10 cellular contexts compared by ENCODE assay signal in the genomic region with DNA sequence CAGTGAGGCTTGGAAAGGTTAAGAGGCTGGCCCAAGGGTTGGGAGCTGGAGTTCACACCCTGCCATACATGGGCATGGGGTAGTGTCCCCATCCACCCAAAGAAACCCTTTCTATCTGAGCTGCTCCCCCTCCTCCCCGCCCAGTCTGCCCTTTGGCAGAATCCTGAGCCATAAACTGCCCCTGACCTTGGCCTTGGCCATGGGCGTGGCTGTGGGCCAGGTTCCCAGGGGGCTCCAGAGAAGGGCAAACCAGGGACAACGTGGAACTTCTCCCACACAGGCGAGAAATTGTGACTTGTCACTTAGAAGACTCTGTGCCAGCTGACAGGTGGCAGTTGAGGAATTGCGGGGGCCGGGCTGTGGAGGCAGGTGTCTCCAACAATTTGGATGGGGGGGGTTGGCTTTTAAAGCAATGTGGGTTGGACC. TPM values are rescaled to one million over a fixed set of nuclear protein-coding genes. Genes with fewer than 3 reads are reported as not detected.
DNase-seq lines count a peak whose midpoint lies in the region; ATAC-seq, FAIRE-seq and TF ChIP-seq lines count a peak whose summit lies in the region.
"Had no signal": no experiment of that assay in that cellular context is flagged by ENCODE, and none has a peak within 500 bp of the region (broad histone marks: within the 10 kb centered on the region; RNA-seq: fewer than 3 reads in every experiment).

No MANE protein-coding gene starts in this region.

- peak overlapping the region; percentile 52 to 80 for H3K9ac ChIP-seq in K562 (ENCODE audit: insufficient read depth in 1 of 2, low read depth in 2 of 2, low read length in 2 of 2)

- peaks cover 96% of the 10 kb centered on the region for H3K79me2 ChIP-seq in K562 (ENCODE audit: control insufficient read depth, insufficient read depth, low read length)

- DNase-seq in stimulated activated naive CD8-positive, alpha-beta T cell treated with anti-CD3 and anti-CD28 coated beads, Interleukin-15, Interleukin-2, amounts not matched to agents 100 U/mL and 50 U/mL, for 24 hours = no peak
- DNase-seq in K562 (ENCODE audit: extremely low read depth in 1 of 4, low spot score in 3 of 4) (peak; percentile 32 to 70 (median 65)), DMS53 (lab: John Stamatoyannopoulos, UW) (no peak), NCI-H2081 treated with DMSO at 0.1 percent for 48 hours (lab: John Stamatoyannopoulos, UW) (no peak), SJCRH30 (no peak)
- no peak for DNase-seq in naive thymus-derived CD4-positive, alpha-beta T cell
- DNase-seq: body of pancreas, NCI-H2171 had no signal

- H3K4me3 ChIP-seq in K562 = no peak overlapping the region
- peak overlapping the region; percentile 74 for H3K4me3 ChIP-seq in naive thymus-derived CD4-positive, alpha-beta T cell (ENCODE audit: low read length)
- no peak overlapping the region for H3K4me3 ChIP-seq in SJCRH30
- H3K4me3 ChIP-seq: body of pancreas had no signal

- peaks cover 40% of the 10 kb centered on the region for H3K36me3 Mint-ChIP-seq in stimulated activated naive CD8-positive, alpha-beta T cell treated with anti-CD3 and anti-CD28 coated beads, Interleukin-15, Interleukin-2, amounts not matched to agents 100 ng/mL and 50 ng/mL, for 24 hours (ENCODE audit: low read depth)
- H3K36me3 Mint-ChIP-seq in naive thymus-derived CD4-positive, alpha-beta T cell = peaks cover 0 to 69% (median 32%) of the 10 kb centered on the region in 5 donors

- CTCF ChIA-PET in K562 (lab: Yijun Ruan, JAX; ENCODE audit: low intra/inter-chr PET ratio) = no interaction called here
- CTCF ChIA-PET in naive thymus-derived CD4-positive, alpha-beta T cell (lab: Charles Lee) = interaction anchor here (1.0 to 1.1 kb wide), 2 partner anchors 15 to 19 kb away, joined by 4 to 9 read pairs; no protein-coding TSS in a partner anchor

- H3K27me3 Mint-ChIP-seq in stimulated activated naive CD8-positive, alpha-beta T cell treated with anti-CD3 and anti-CD28 coated beads, Interleukin-15, Interleukin-2, amounts not matched to agents 100 ng/mL and 50 ng/mL, for 24 hours = no peaks in the 10 kb centered on the region
- no peaks in the 10 kb centered on the region for H3K27me3 Mint-ChIP-seq in naive thymus-derived CD4-positive, alpha-beta T cell

- peak overlapping the region; percentile 97 for H3K27ac Mint-ChIP-seq in stimulated activated naive CD8-positive, alpha-beta T cell treated with anti-CD3 and anti-CD28 coated beads, Interleukin-15, Interleukin-2, amounts not matched to agents 100 ng/mL and 50 ng/mL, for 24 hours
- peak overlapping the region; percentile 95 to 100 (median 99) for H3K27ac Mint-ChIP-seq in naive thymus-derived CD4-positive, alpha-beta T cell

- peaks cover 61% of the 10 kb centered on the region for H3K4me1 Mint-ChIP-seq in stimulated activated naive CD8-positive, alpha-beta T cell treated with anti-CD3 and anti-CD28 coated beads, Interleukin-15, Interleukin-2, amounts not matched to agents 100 ng/mL and 50 ng/mL, for 24 hours (ENCODE audit: low read depth)
- H3K4me1 Mint-ChIP-seq in naive thymus-derived CD4-positive, alpha-beta T cell = peaks cover 19 to 51% (median 40%) of the 10 kb centered on the region in 7 donors

- no peaks in the 10 kb centered on the region for H3K9me3 Mint-ChIP-seq in stimulated activated naive CD8-positive, alpha-beta T cell treated with anti-CD3 and anti-CD28 coated beads, Interleukin-15, Interleukin-2, amounts not matched to agents 100 ng/mL and 50 ng/mL, for 24 hours
- H3K9me3 Mint-ChIP-seq in naive thymus-derived CD4-positive, alpha-beta T cell = peaks cover 0 to 6% (median 0%) of the 10 kb centered on the region in 11 donors

- peaks cover 47 to 91% of the 10 kb centered on the region in 2 experiments for H3K4me1 ChIP-seq in K562 (replicated peaks in 1 of 2; ENCODE audit: control insufficient read depth in 2 of 2, insufficient read depth in 2 of 2, low read length in 2 of 2)
- peaks cover 39 to 52% of the 10 kb centered on the region in 2 donors for H3K4me1 ChIP-seq in naive thymus-derived CD4-positive, alpha-beta T cell (ENCODE audit: control insufficient read depth in 2 of 2, insufficient read depth in 2 of 2, low read length in 2 of 2)
- H3K4me1 ChIP-seq in SJCRH30 = no peaks in the 10 kb centered on the region

- peak overlapping the region; percentile 92 for H3K4me3 Mint-ChIP-seq in stimulated activated naive CD8-positive, alpha-beta T cell treated with anti-CD3 and anti-CD28 coated beads, Interleukin-15, Interleukin-2, amounts not matched to agents 100 ng/mL and 50 ng/mL, for 24 hours
- H3K4me3 Mint-ChIP-seq in naive thymus-derived CD4-positive, alpha-beta T cell = peak overlapping the region; percentile 83 to 100 (median 92)

- WGBS in K562 (ENCODE audit: insufficient coverage, low coverage, missing lambda C conversion rate) = 73% methylated on average over 6 of the region's 6 CpGs

- H3K9me1 ChIP-seq in K562 (ENCODE audit: control insufficient read depth, insufficient read depth, low read length) = peaks cover 4% of the 10 kb centered on the region

- H3K27me3 ChIP-seq in K562 (ENCODE audit: control insufficient read depth in 2 of 2, insufficient read depth in 2 of 2, low read length in 2 of 2) (no peaks in the 10 kb centered on the region), SJCRH30 (no peaks in the 10 kb centered on the region)
- H3K27me3 ChIP-seq in naive thymus-derived CD4-positive, alpha-beta T cell (ENCODE audit: control insufficient read depth in 2 of 2, insufficient read depth in 2 of 2, low read length in 2 of 2) = no peaks in the 10 kb centered on the region
- H3K27me3 ChIP-seq: body of pancreas had no signal

- in situ Hi-C loops in K562 (cut with MboI) = no loop called here

- H3K27ac ChIP-seq in K562 (ENCODE audit: extremely low read depth, low read depth, low read length) (peak overlapping the region; percentile 75), SJCRH30 (no peak overlapping the region)
- H3K27ac ChIP-seq in naive thymus-derived CD4-positive, alpha-beta T cell (ENCODE audit: low read depth, low read length) = peak overlapping the region; percentile 96

- no peak for TF ChIP-seq CTCF in K562 (IDR thresholded peaks at IDR 0.05 in 2 of 3, conservative IDR thresholded peaks at IDR 0.05 in 1 of 3; ENCODE audit: insufficient read depth in 2 of 3, low read depth in 1 of 3, low read length in 3 of 3)

- no peak for ATAC-seq in stimulated activated naive CD8-positive, alpha-beta T cell treated with anti-CD3 and anti-CD28 coated beads, Interleukin-15, Interleukin-2, amounts not matched to agents 100 U/mL and 50 U/mL, for 24 hours
- ATAC-seq in K562 = no peak
- no peak for ATAC-seq in naive thymus-derived CD4-positive, alpha-beta T cell
- ATAC-seq in GM21381 (IDR thresholded peaks at IDR 0.05; ENCODE audit: unreplicated experiment) = no peak
- ATAC-seq: body of pancreas had no signal

- BruUV-seq in K562 (replicated peaks; lab: Mats Ljungman, UMichigan) = no TSS peak

- H3K36me3 ChIP-seq in K562 (ENCODE audit: control insufficient read depth, insufficient read depth, low read length) (peaks cover 50% of the 10 kb centered on the region), SJCRH30 (no peaks in the 10 kb centered on the region)
- peaks cover 0 to 35% (median 0%) of the 10 kb centered on the region in 3 experiments for H3K36me3 ChIP-seq in naive thymus-derived CD4-positive, alpha-beta T cell (ENCODE audit: control insufficient read depth in 2 of 3, insufficient read depth in 3 of 3, low read length in 3 of 3)

- no peak for TF ChIP-seq RAD21 in K562 (CRISPR knock-in tag; conservative IDR thresholded peaks at IDR 0.05 in 1 of 2, IDR thresholded peaks at IDR 0.05 in 1 of 2)

- POLR2A ChIA-PET in K562 (lab: Yijun Ruan, JAX) = interaction anchor here (0.5 to 14.6 kb wide), 5 partner anchors 7 to 261 kb away, joined by 3 to 338 read pairs (median 4); no protein-coding TSS in a partner anchor
- POLR2A ChIA-PET in naive thymus-derived CD4-positive, alpha-beta T cell (lab: Charles Lee) = interaction anchor here (0.7 to 16.2 kb wide), 8 partner anchors 8 to 133 kb away, joined by 3 to 886 read pairs (median 8); no protein-coding TSS in a partner anchor

- FAIRE-seq in K562 (lab: Jason Lieb, UNC) = no peak

- H3K4me2 ChIP-seq in K562 (ENCODE audit: insufficient read depth, low read length) = peak overlapping the region; percentile 73

- H3K9me3 ChIP-seq in K562 (replicated peaks; ENCODE audit: control insufficient read depth, insufficient read depth, low read depth, low read length) (no peaks in the 10 kb centered on the region), SJCRH30 (replicated peaks) (no peaks in the 10 kb centered on the region)
- no peaks in the 10 kb centered on the region for H3K9me3 ChIP-seq in naive thymus-derived CD4-positive, alpha-beta T cell (ENCODE audit: control insufficient read depth in 2 of 3, low read length in 3 of 3)
- H3K9me3 ChIP-seq: body of pancreas had no signal

- no peak for TF ChIP-seq POLR2A in K562 (conservative IDR thresholded peaks at IDR 0.05)

- H2AFZ ChIP-seq in K562 (ENCODE audit: low read depth, low read length) = no peak overlapping the region

- intact Hi-C loops in K562 (cut with micrococcal nuclease) = no loop called here
- intact Hi-C loops in naive thymus-derived CD4-positive, alpha-beta T cell (cut with micrococcal nuclease) = loop anchor here (2.0 to 10.0 kb wide), 5 partner anchors 123 to 1083 kb away; a partner anchor contains a TSS

- H4K20me1 ChIP-seq in K562 (replicated peaks; ENCODE audit: control insufficient read depth, insufficient read depth, low read length) = peaks cover 11% of the 10 kb centered on the region; the same call in 1 of the 2 replicates

- no peak for TF ChIP-seq EP300 in K562 (IDR thresholded peaks at IDR 0.05; ENCODE audit: low read length)

RNA-seq across cellular contexts. Expression of a gene that starts 4.8 kb away (rescaled TPM):
- 38.6 and 86.5 TPM in 2 replicates for total RNA-seq in K562 (2011; cell fraction: chromatin; rRNA removed; ENCODE audit: low replicate concordance)
- 61.2 and 70.5 TPM in 2 replicates for total RNA-seq in K562 (2011; cell fraction: nucleolus; rRNA removed)
- 59.7 and 74.0 TPM in 2 replicates for total RNA-seq in K562 (2011; cell fraction: nucleoplasm; rRNA removed)
- total RNA-seq in K562 (2014; rRNA removed) = 55.5 and 85.8 TPM in 2 replicates
- total RNA-seq in K562 (2014; rRNA removed; fragmentation: Illumina TruSeq; extraction: Trizol) = 23.7 and 28.6 TPM in 2 replicates
- total RNA-seq in K562 (2015; rRNA removed; fragmentation: Illumina TruSeq; extraction: Trizol) = 55.6 and 55.9 TPM in 2 replicates
- 103 and 105 TPM in 2 replicates for total RNA-seq in K562 (2021)
- 29.9 and 50.1 TPM in 2 replicates for polyA plus RNA-seq in K562 (2011; rRNA removed)
- polyA plus RNA-seq in K562 (2011; cell fraction: cytosol; rRNA removed) = 60.0 and 102 TPM in 2 replicates
- polyA plus RNA-seq in K562 (2011; cell fraction: nucleus; rRNA removed) = 43.9 and 60.4 TPM in 2 replicates
- polyA plus RNA-seq in K562 (2012) = 66.9 and 81.0 TPM in 2 replicates
- 65.0 and 68.7 TPM in 2 replicates for polyA plus RNA-seq in K562 (2014; fragmentation: Illumina TruSeq; extraction: Trizol)
- polyA plus RNA-seq in K562 (2014; fragmentation: Nextera tagmentation; extraction: Ambion mirVana) = 1 to 10 TPM in 1 of 2 experiments, under 1 TPM in 1; 0.56 to 1.2 TPM
- 55.2 and 59.6 TPM in 2 replicates for polyA plus RNA-seq in K562 (2014; rRNA removed)
- 23.2 and 33.4 TPM in 2 replicates for polyA minus RNA-seq in K562 (2011; rRNA and poly(A)+ RNA removed)
- polyA minus RNA-seq in K562 (2011; cell fraction: cytosol; rRNA and poly(A)+ RNA removed) = 57.5 and 69.4 TPM in 2 replicates
- 13.3 and 20.8 TPM in 2 replicates for polyA minus RNA-seq in K562 (2011; cell fraction: nucleus; rRNA and poly(A)+ RNA removed)
- 100 to 1,000 TPM in 3 of 5 experiments, 10 to 100 TPM in 2; 64.6 to 114 (median 104) TPM for total RNA-seq in naive thymus-derived CD4-positive, alpha-beta T cell
- 10 to 100 TPM; 10.5 to 24.8 TPM for polyA plus RNA-seq in naive thymus-derived CD4-positive, alpha-beta T cell
- 2.2 and 2.4 TPM in 2 replicates for total RNA-seq in SJCRH30 (2014; rRNA removed; shearing (Covaris generic))

RNA-seq across cellular contexts. Expression of a gene that starts 18.0 kb away (rescaled TPM):
- 0.49 TPM in 1 of 2 replicates, not detected in the other for total RNA-seq in K562 (2011; cell fraction: chromatin; rRNA removed; ENCODE audit: low replicate concordance)
- 1.1 and 1.2 TPM in 2 replicates for total RNA-seq in K562 (2011; cell fraction: nucleolus; rRNA removed)
- 0.66 and 0.99 TPM in 2 replicates for total RNA-seq in K562 (2011; cell fraction: nucleoplasm; rRNA removed)
- total RNA-seq in K562 (2014; rRNA removed) = 0.23 and 0.65 TPM in 2 replicates
- total RNA-seq in K562 (2014; rRNA removed; fragmentation: Illumina TruSeq; extraction: Trizol) = not detected in 2 replicates
- 0.18 and 0.30 TPM in 2 replicates for total RNA-seq in K562 (2015; rRNA removed; fragmentation: Illumina TruSeq; extraction: Trizol)
- 0.56 and 0.93 TPM in 2 replicates for total RNA-seq in K562 (2021)
- 0.18 and 0.41 TPM in 2 replicates for polyA plus RNA-seq in K562 (2011; rRNA removed)
- 0.48 and 0.50 TPM in 2 replicates for polyA plus RNA-seq in K562 (2011; cell fraction: cytosol; rRNA removed)
- polyA plus RNA-seq in K562 (2011; cell fraction: nucleus; rRNA removed) = 0.68 and 0.87 TPM in 2 replicates
- polyA plus RNA-seq in K562 (2012) = 0.64 and 1.3 TPM in 2 replicates
- 0.09 and 0.37 TPM in 2 replicates for polyA plus RNA-seq in K562 (2014; fragmentation: Illumina TruSeq; extraction: Trizol)
- polyA plus RNA-seq in K562 (2014; fragmentation: Nextera tagmentation; extraction: Ambion mirVana) = not detected
- 0.86 TPM in 1 of 2 replicates, not detected in the other for polyA plus RNA-seq in K562 (2014; rRNA removed)
- 0.09 and 0.11 TPM in 2 replicates for polyA minus RNA-seq in K562 (2011; rRNA and poly(A)+ RNA removed)
- polyA minus RNA-seq in K562 (2011; cell fraction: cytosol; rRNA and poly(A)+ RNA removed) = not detected in 2 replicates
- polyA minus RNA-seq in K562 (2011; cell fraction: nucleus; rRNA and poly(A)+ RNA removed) = 0.13 and 1.00 TPM in 2 replicates
- under 1 TPM in 4 of 5 experiments, not detected in 1; 0.12 to 0.24 (median 0.14) TPM for total RNA-seq in naive thymus-derived CD4-positive, alpha-beta T cell
- polyA plus RNA-seq in naive thymus-derived CD4-positive, alpha-beta T cell = under 1 TPM; 0.24 to 0.71 TPM
- 1.8 TPM in 2 replicates for total RNA-seq in SJCRH30 (2014; rRNA removed; shearing (Covaris generic))

Comparison
In these comparisons a context has a peak if more than half of its experiments do, and no peak if none do; other contexts are left out.
1. DNase-seq: peak in K562 (4 of 4); none in stimulated activated naive CD8-positive, alpha-beta T cell treated with anti-CD3 and anti-CD28 coated beads, Interleukin-15, Interleukin-2, amounts not matched to agents 100 U/mL and 50 U/mL, for 24 hours (single experiment), naive thymus-derived CD4-positive, alpha-beta T cell (0 of 9), DMS53 (single experiment), NCI-H2081 treated with DMSO at 0.1 percent for 48 hours (single experiment) and SJCRH30 (0 of 2).